In genomic region chr11:65650547-65651338, GRCh38 we compare ENCODE assay signal across 12 cellular contexts. TPM values are rescaled to one million over a fixed set of nuclear protein-coding genes. Genes with fewer than 3 reads are reported as not detected.
A peak's percentile ranks its signal among the peaks of the same experiment; 100 is the strongest.
DNase-seq lines count a peak whose midpoint lies in the region; ATAC-seq and TF ChIP-seq lines count a peak whose summit lies in the region.
"Had no signal": no experiment of that assay in that cellular context is flagged by ENCODE, and none has a peak within 500 bp of the region (broad histone marks: within the 10 kb centered on the region; RNA-seq: fewer than 3 reads in every experiment).

No MANE protein-coding gene starts in this region.

- peak overlapping the region; percentile 91 to 99 (median 94) for H3K27ac ChIP-seq in stomach

- H3K4me1 Mint-ChIP-seq in activated T-cell treated with anti-CD3 and anti-CD28 coated beads, Interleukin-2, amount 50 U/mL, for 24 hours (ENCODE audit: low read depth), result peaks cover 41% of the 10 kb centered on the region
- peaks cover 21% of the 10 kb centered on the region for H3K4me1 Mint-ChIP-seq in WTC11

- H3K9me3 ChIP-seq in stomach, result no peaks in the 10 kb centered on the region

- no peaks in the 10 kb centered on the region for H3K9me3 Mint-ChIP-seq in activated T-cell treated with anti-CD3 and anti-CD28 coated beads, Interleukin-2, amount 50 U/mL, for 24 hours
- H3K9me3 Mint-ChIP-seq in WTC11, result no peaks in the 10 kb centered on the region

- no peak for DNase-seq in activated T-cell treated with anti-CD3 and anti-CD28 coated beads, Interleukin-2, amount 50 U/mL, for 24 hours
- no peak for DNase-seq in activated T-cell treated with anti-CD3 and anti-CD28 coated beads, Interleukin-2, amount 50 U/mL, for 1 hour
- DNase-seq in WTC11 (ENCODE audit: low spot score) (no peak), left kidney (ENCODE audit: low read depth, low spot score) (peak; percentile 25), stomach (peak; percentile 55), NCI-H146 treated with DMSO at 0.1 percent for 48 hours (lab: John Stamatoyannopoulos, UW; ENCODE audit: unreplicated experiment) (no peak)
- DNase-seq in stimulated activated CD8-positive, alpha-beta memory T cell treated with anti-CD3 and anti-CD28 coated beads, Interleukin-4, amount 100 ng/mL, for 48 hours, result no peak
- DNase-seq: activated CD4-positive, CD25-positive, alpha-beta regulatory T cell; Kasumi-1; stimulated activated CD4-positive, alpha-beta T cell treated with anti-CD3 and anti-CD28 coated beads, Interleukin-2, amount 100 ng/mL, for 48 hours had no signal

- CTCF ChIA-PET in WTC11 (lab: Charles Lee), result interaction anchor here (0.8 to 5.0 kb wide), 2 partner anchors 13 to 44 kb away, joined by 3 to 23 read pairs; partner anchors contain the start of gene SIPA1

- peaks cover 76% of the 10 kb centered on the region for H3K36me3 Mint-ChIP-seq in activated T-cell treated with anti-CD3 and anti-CD28 coated beads, Interleukin-2, amount 50 U/mL, for 24 hours (ENCODE audit: low read depth)
- H3K36me3 Mint-ChIP-seq in WTC11, result peaks cover 13% of the 10 kb centered on the region

- no peaks in the 10 kb centered on the region for H3K27me3 ChIP-seq in stomach

- H3K36me3 ChIP-seq in stomach, result peaks cover 35 to 79% (median 68%) of the 10 kb centered on the region in 4 donors

- TF ChIP-seq CTCF in WTC11 (IDR thresholded peaks at IDR 0.05) (no peak), stomach (IDR thresholded peaks at IDR 0.05) (no peak)

- peaks cover 44 to 87% (median 77%) of the 10 kb centered on the region in 4 donors for H3K4me1 ChIP-seq in stomach

- ATAC-seq in WTC11 (peak; percentile 7), GM21515 (IDR thresholded peaks at IDR 0.05; ENCODE audit: unreplicated experiment) (no peak)

- whole genome bisulfite sequencing in stomach, 5 donors, result 30 to 61% (median 49%) methylated on average over 16 to 20 of the region's 20 CpGs

- POLR2A ChIA-PET in WTC11 (lab: Charles Lee), result interaction anchor here (1.4 kb wide), 1 partner anchor 12 kb away, joined by 3 read pairs; no protein-coding TSS in a partner anchor

- peak overlapping the region in 1 of 4 donors; percentile 49 for H3K4me3 ChIP-seq in stomach

- H3K4me3 Mint-ChIP-seq in activated T-cell treated with anti-CD3 and anti-CD28 coated beads, Interleukin-2, amount 50 U/mL, for 24 hours, result no peak overlapping the region
- no peak overlapping the region for H3K4me3 Mint-ChIP-seq in WTC11

- no peak for TF ChIP-seq POLR2A in stomach (IDR thresholded peaks at IDR 0.05)

- intact Hi-C loops in stomach (cut with DNase I; ENCODE audit: low total_unique reads), result no loop called here

- H3K27ac Mint-ChIP-seq in activated T-cell treated with anti-CD3 and anti-CD28 coated beads, Interleukin-2, amount 50 U/mL, for 24 hours, result peak overlapping the region; percentile 10
- no peak overlapping the region for H3K27ac Mint-ChIP-seq in WTC11

- no peaks in the 10 kb centered on the region for H3K27me3 Mint-ChIP-seq in activated T-cell treated with anti-CD3 and anti-CD28 coated beads, Interleukin-2, amount 50 U/mL, for 24 hours
- H3K27me3 Mint-ChIP-seq in WTC11 (ENCODE audit: low read depth), result peaks cover 3% of the 10 kb centered on the region; the same call in 1 of the 2 replicates

- TF ChIP-seq EP300 in stomach (IDR thresholded peaks at IDR 0.05), result no peak

TF ChIP-seq in WTC11, 78 proteins besides CTCF, POLR2A, EP300 and RAD21 (continues in another document):
- TF ChIP-seq ZNF423 (CRISPR knock-in tag; IDR thresholded peaks at IDR 0.05), result no peak
- TF ChIP-seq, protein P1, sequence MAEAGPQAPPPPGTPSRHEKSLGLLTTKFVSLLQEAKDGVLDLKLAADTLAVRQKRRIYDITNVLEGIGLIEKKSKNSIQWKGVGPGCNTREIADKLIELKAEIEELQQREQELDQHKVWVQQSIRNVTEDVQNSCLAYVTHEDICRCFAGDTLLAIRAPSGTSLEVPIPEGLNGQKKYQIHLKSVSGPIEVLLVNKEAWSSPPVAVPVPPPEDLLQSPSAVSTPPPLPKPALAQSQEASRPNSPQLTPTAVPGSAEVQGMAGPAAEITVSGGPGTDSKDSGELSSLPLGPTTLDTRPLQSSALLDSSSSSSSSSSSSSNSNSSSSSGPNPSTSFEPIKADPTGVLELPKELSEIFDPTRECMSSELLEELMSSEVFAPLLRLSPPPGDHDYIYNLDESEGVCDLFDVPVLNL (CRISPR knock-in tag; IDR thresholded peaks at IDR 0.05; ENCODE audit: borderline replicate concordance, low read depth), result no peak
- no peak for TF ChIP-seq AFF4 (CRISPR knock-in tag; IDR thresholded peaks at IDR 0.05; ENCODE audit: borderline replicate concordance)
- no peak for TF ChIP-seq IRF2 (CRISPR knock-in tag; IDR thresholded peaks at IDR 0.05; ENCODE audit: borderline replicate concordance, low read depth)
- no peak for TF ChIP-seq JUN (CRISPR knock-in tag; IDR thresholded peaks at IDR 0.05)
- TF ChIP-seq, protein P2, sequence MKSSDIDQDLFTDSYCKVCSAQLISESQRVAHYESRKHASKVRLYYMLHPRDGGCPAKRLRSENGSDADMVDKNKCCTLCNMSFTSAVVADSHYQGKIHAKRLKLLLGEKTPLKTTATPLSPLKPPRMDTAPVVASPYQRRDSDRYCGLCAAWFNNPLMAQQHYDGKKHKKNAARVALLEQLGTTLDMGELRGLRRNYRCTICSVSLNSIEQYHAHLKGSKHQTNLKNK (CRISPR knock-in tag; IDR thresholded peaks at IDR 0.05), result no peak
- TF ChIP-seq, protein P3, sequence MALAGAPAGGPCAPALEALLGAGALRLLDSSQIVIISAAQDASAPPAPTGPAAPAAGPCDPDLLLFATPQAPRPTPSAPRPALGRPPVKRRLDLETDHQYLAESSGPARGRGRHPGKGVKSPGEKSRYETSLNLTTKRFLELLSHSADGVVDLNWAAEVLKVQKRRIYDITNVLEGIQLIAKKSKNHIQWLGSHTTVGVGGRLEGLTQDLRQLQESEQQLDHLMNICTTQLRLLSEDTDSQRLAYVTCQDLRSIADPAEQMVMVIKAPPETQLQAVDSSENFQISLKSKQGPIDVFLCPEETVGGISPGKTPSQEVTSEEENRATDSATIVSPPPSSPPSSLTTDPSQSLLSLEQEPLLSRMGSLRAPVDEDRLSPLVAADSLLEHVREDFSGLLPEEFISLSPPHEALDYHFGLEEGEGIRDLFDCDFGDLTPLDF (CRISPR knock-in tag; IDR thresholded peaks at IDR 0.05), result no peak
- no peak for TF ChIP-seq ZNF317 (CRISPR knock-in tag; IDR thresholded peaks at IDR 0.05; ENCODE audit: borderline replicate concordance, low read depth)
- no peak for TF ChIP-seq ZBTB43 (CRISPR knock-in tag; IDR thresholded peaks at IDR 0.05)
- no peak for TF ChIP-seq RELA (CRISPR knock-in tag; IDR thresholded peaks at IDR 0.05; ENCODE audit: borderline replicate concordance)
- TF ChIP-seq TP53 (CRISPR knock-in tag; IDR thresholded peaks at IDR 0.05), result no peak

RNA-seq across cellular contexts. Expression of gene RELA, which starts 12.0 kb away (rescaled TPM):
- total RNA-seq in WTC11 (2021), result 26.3 to 35.1 TPM (median 29.0 TPM) in 3 replicates
- total RNA-seq in stomach, result 10 to 100 TPM; 27.4 to 68.8 (median 54.0) TPM
- 10 to 100 TPM; 37.9 to 56.8 (median 39.2) TPM for polyA plus RNA-seq in stomach

RNA-seq across cellular contexts. Expression of gene SIPA1, which starts 12.8 kb away (rescaled TPM):
- total RNA-seq in WTC11 (2021) (63.3 to 71.7 TPM (median 65.4 TPM) in 3 replicates), stomach (10 to 100 TPM; 13.2 to 47.5 (median 33.8) TPM)
- 10 to 100 TPM; 59.9 to 80.4 (median 67.6) TPM for polyA plus RNA-seq in stomach

RNA-seq across cellular contexts. Expression of gene PCNX3, which starts 35.2 kb away (rescaled TPM):
- total RNA-seq in WTC11 (2021) (44.6 to 51.6 TPM (median 45.8 TPM) in 3 replicates), stomach (10 to 100 TPM in 4 of 5 donors, 1 to 10 TPM in 1; 9.7 to 76.2 (median 40.3) TPM)
- 10 to 100 TPM in 1 of 3 donors, 1 to 10 TPM in 2; 4.6 to 11.0 (median 6.8) TPM for polyA plus RNA-seq in stomach

RNA-seq across cellular contexts. Expression of gene MAP3K11, which starts 36.7 kb away (rescaled TPM):
- total RNA-seq in WTC11 (2021) (46.1 to 56.1 TPM (median 52.8 TPM) in 3 replicates), stomach (100 to 1,000 TPM in 1 of 5 donors, 10 to 100 TPM in 4; 37.6 to 118 (median 63.6) TPM)
- 10 to 100 TPM; 31.0 to 62.9 (median 44.8) TPM for polyA plus RNA-seq in stomach

RNA-seq across cellular contexts. Expression of gene KCNK7, which starts 55.1 kb away (rescaled TPM):
- total RNA-seq in WTC11 (2021), result 1.4 to 2.1 TPM (median 2.0 TPM) in 3 replicates
- 1 to 10 TPM in 1 of 5 donors, under 1 TPM in 1, not detected in 3; 0.58 to 2.6 TPM for total RNA-seq in stomach
- polyA plus RNA-seq in stomach, result 1 to 10 TPM in 2 of 3 donors, not detected in 1; 3.5 to 5.8 TPM
- total RNA-seq: frontal cortex had no signal

Comparison
In these comparisons a context has a peak if more than half of its experiments do, and no peak if none do; other contexts are left out.
1. DNase-seq: peak in left kidney (single experiment) and stomach (single experiment); none in activated T-cell treated with anti-CD3 and anti-CD28 coated beads, Interleukin-2, amount 50 U/mL, for 24 hours (single experiment), activated T-cell treated with anti-CD3 and anti-CD28 coated beads, Interleukin-2, amount 50 U/mL, for 1 hour (single experiment), WTC11 (single experiment), NCI-H146 treated with DMSO at 0.1 percent for 48 hours (single experiment) and stimulated activated CD8-positive, alpha-beta memory T cell treated with anti-CD3 and anti-CD28 coated beads, Interleukin-4, amount 100 ng/mL, for 48 hours (single experiment).